ENCODE assay signal across 10 cellular contexts in the genomic region with DNA sequence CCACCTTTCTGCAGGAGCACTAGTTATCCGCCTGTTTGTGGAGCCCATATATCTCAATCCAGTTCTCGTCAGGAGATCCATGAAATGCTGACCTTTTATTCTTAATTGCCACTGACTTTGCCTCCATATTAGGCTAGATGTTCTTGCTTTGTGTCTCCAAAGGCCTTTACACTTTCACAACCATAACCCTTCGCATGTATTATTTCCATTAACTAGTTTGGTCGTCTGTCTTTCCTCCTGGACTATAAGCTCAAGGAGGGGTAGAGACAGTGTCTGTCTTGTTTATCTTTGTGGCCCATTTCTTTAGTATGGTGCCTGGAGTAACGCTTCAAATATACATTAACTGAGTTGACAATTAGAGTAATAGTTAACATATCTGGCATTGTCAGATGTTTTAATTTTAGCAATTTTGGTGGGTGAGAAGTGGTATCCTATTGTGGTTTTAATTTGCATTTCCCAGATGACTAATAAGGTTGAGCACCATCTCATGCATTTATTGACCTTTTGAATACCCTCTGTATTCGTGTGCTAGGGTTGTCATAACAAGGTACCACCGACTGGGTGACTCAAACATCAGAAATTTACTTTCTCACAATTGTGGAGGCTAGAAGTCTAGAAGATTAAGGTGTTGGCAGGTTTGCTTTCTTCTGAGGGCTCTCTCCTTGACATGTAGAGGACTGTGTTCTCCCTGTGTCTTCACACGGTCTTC. TPM values are rescaled to one million over a fixed set of nuclear protein-coding genes. Genes with fewer than 3 reads are reported as not detected.
A peak's percentile ranks its signal among the peaks of the same experiment; 100 is the strongest.
DNase-seq lines count a peak whose midpoint lies in the region; ATAC-seq and TF ChIP-seq lines count a peak whose summit lies in the region.
"Had no signal": no experiment of that assay in that cellular context is flagged by ENCODE, and none has a peak within 500 bp of the region (broad histone marks: within the 10 kb centered on the region; RNA-seq: fewer than 3 reads in every experiment).

No MANE protein-coding gene starts in this region.

- no peaks in the 10 kb centered on the region for H3K36me3 ChIP-seq in kidney epithelial cell (ENCODE audit: control insufficient read depth, insufficient read depth, low read length)

- POLR2A ChIA-PET in naive thymus-derived CD8-positive, alpha-beta T cell (lab: Charles Lee), result no interaction called here

- no peak overlapping the region for H3K4me3 ChIP-seq in kidney epithelial cell (ENCODE audit: low read depth, low read length)

- H3K27me3 ChIP-seq in kidney epithelial cell (ENCODE audit: control insufficient read depth, insufficient read depth, low read length), result no peaks in the 10 kb centered on the region

- no peak overlapping the region for H3K4me3 Mint-ChIP-seq in naive thymus-derived CD8-positive, alpha-beta T cell

- ATAC-seq in GM18858 (IDR thresholded peaks at IDR 0.05; ENCODE audit: unreplicated experiment) (peak; percentile 96), GM21723 (IDR thresholded peaks at IDR 0.05; ENCODE audit: unreplicated experiment) (peak; percentile 94)
- ATAC-seq in naive thymus-derived CD8-positive, alpha-beta T cell, result no peak

- no peaks in the 10 kb centered on the region for H3K27me3 Mint-ChIP-seq in naive thymus-derived CD8-positive, alpha-beta T cell

- H3K36me3 Mint-ChIP-seq in naive thymus-derived CD8-positive, alpha-beta T cell, result no peaks in the 10 kb centered on the region

- no peaks in the 10 kb centered on the region for H3K9me3 Mint-ChIP-seq in naive thymus-derived CD8-positive, alpha-beta T cell

- TF ChIP-seq CTCF in kidney epithelial cell (IDR thresholded peaks at IDR 0.05; ENCODE audit: insufficient read depth, low read length, poor library complexity, severe bottlenecking), result no peak

- peaks cover 0 to 6% (median under 1%) of the 10 kb centered on the region in 4 donors for H3K4me1 Mint-ChIP-seq in naive thymus-derived CD8-positive, alpha-beta T cell

- peak; percentile 6 for DNase-seq in HPDE6-E6E7 (ENCODE audit: extremely low spot score)
- DNase-seq in kidney epithelial cell (ENCODE audit: low read depth), result peak; percentile 56
- DNase-seq in NCI-H748 treated with DMSO at 0.1 percent for 48 hours (lab: John Stamatoyannopoulos, UW), result no peak
- DNase-seq in naive thymus-derived CD8-positive, alpha-beta T cell, result no peak
- DNase-seq in HUDEP-2 (lab: John Stamatoyannopoulos, UW; ENCODE audit: unreplicated experiment in 76 of 76), result no peak
- DNase-seq: aorta, NCI-H1105, retina had no signal

- H3K27ac Mint-ChIP-seq in naive thymus-derived CD8-positive, alpha-beta T cell, result no peak overlapping the region

RNA-seq across cellular contexts. Expression of gene IL12RB2, which starts 21.7 kb away (rescaled TPM):
- 0.17 and 0.55 TPM in 2 replicates for total RNA-seq in kidney epithelial cell
- not detected for total RNA-seq in naive thymus-derived CD8-positive, alpha-beta T cell
- polyA plus RNA-seq in naive thymus-derived CD8-positive, alpha-beta T cell, result under 1 TPM; 0.11 to 0.52 (median 0.11) TPM

Comparison
In these comparisons a context has a peak if more than half of its experiments do, and no peak if none do; other contexts are left out.
1. ATAC-seq: peak in GM18858 (single experiment) and GM21723 (single experiment); none in naive thymus-derived CD8-positive, alpha-beta T cell (0 of 2).
2. DNase-seq: peak in HPDE6-E6E7 (single experiment) and kidney epithelial cell (single experiment); none in NCI-H748 treated with DMSO at 0.1 percent for 48 hours (single experiment), naive thymus-derived CD8-positive, alpha-beta T cell (0 of 10) and HUDEP-2 (0 of 76).